In the genomic region with DNA sequence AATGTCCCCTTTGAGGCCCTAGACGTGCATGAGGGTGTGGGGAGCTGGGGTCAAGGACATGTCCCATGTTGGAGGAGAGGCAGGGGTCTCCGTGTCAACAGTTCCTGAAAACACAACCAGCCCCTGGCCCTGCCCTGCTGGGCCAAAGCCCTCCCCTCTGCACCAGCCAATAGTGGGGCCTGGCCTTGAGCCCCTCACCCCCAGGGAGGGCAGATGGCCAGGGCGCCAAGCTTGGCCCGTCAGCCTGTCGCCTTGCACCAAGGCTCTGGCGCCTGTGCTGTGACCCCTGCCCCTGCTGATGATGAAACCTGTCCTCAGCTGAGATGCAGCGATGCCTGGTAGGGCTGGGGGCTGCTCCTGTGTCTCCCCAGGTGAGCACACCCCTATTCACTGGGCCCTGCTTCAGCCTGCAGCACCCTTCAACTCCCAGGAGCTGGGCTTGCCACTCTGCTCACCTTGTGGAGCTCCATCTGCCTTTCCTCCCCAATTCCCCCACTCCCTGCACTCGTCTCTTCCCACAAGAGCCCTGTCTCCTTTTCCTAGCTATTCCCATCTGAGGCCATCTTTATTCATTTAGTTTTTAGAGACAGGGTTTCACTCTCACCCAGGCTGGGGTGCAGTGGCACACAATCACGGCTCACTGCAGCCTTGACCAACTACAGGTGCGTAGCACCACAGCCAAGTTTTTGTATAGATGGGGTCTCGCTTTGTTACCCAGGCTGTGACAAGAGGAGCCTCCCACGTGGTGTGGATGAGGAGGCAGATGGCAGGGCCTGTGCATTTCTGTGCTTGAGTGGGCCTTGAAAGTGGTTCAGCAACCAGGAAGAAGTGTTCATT, we compare ENCODE assay signal across 19 cellular contexts. TPM values are rescaled to one million over a fixed set of nuclear protein-coding genes. Genes with fewer than 3 reads are reported as not detected.
DNase-seq lines count a peak whose midpoint lies in the region; ATAC-seq, FAIRE-seq and TF ChIP-seq lines count a peak whose summit lies in the region.
"Had no signal": no experiment of that assay in that cellular context is flagged by ENCODE, and none has a peak within 500 bp of the region (broad histone marks: within the 10 kb centered on the region; RNA-seq: fewer than 3 reads in every experiment).

No MANE protein-coding gene starts in this region.

- no peak overlapping the region for H3K56ac ChIP-seq in H1 (replicated peaks; ENCODE audit: insufficient read length, low read depth, low read length)

- H3K27ac ChIP-seq in H1 (ENCODE audit: low read depth, low read length) (no peak overlapping the region), neural progenitor cell (no peak overlapping the region), colonic mucosa (no peak overlapping the region)
- H3K27ac ChIP-seq: gastroesophageal sphincter, prostate gland, SK-N-MC, upper lobe of left lung had no signal

- peaks cover 2% of the 10 kb centered on the region for H3K4me1 Mint-ChIP-seq in neural progenitor cell
- peaks cover 3 to 7% of the 10 kb centered on the region in 2 donors for H3K4me1 Mint-ChIP-seq in effector memory CD8-positive, alpha-beta T cell (ENCODE audit: low read depth in 2 of 2)

- H3K4me2 ChIP-seq in H1 (ENCODE audit: insufficient read depth in 1 of 2, low read depth in 2 of 2, low read length in 2 of 2) (no peak overlapping the region), neural progenitor cell (no peak overlapping the region)

- no peak overlapping the region for H2AK5ac ChIP-seq in H1 (ENCODE audit: low read depth, low read length)

- no peak overlapping the region for H2BK120ac ChIP-seq in H1 (replicated peaks; ENCODE audit: low read depth, low read length)

- no peak overlapping the region for H3K4me3 ChIP-seq in H7 (ENCODE audit: insufficient read depth, low read depth, low read length)
- H3K4me3 ChIP-seq in H1 (ENCODE audit: extremely low read depth in 1 of 4, insufficient read depth in 2 of 4, low read depth in 3 of 4, low read length in 4 of 4): no peak overlapping the region
- H3K4me3 ChIP-seq in neural progenitor cell: no peak overlapping the region
- no peak overlapping the region for H3K4me3 ChIP-seq in colonic mucosa
- H3K4me3 ChIP-seq: gastroesophageal sphincter, prostate gland, SK-N-MC, upper lobe of left lung had no signal

- no peak overlapping the region for H2BK20ac ChIP-seq in H1 (ENCODE audit: low read length)

- intact Hi-C loops in colonic mucosa (cut with DNase I): loop anchor here (10.0 kb wide), 1 partner anchor 215 kb away; the partner anchor contains the start of gene KRTDAP

- no peak overlapping the region for H2AFZ ChIP-seq in H1 (ENCODE audit: low read length)
- H2AFZ ChIP-seq in neural progenitor cell (replicated peaks): no peak overlapping the region

- no peak overlapping the region for H2BK12ac ChIP-seq in H1 (ENCODE audit: low read depth, low read length)

- H3K27ac Mint-ChIP-seq in neural progenitor cell: peak overlapping the region; percentile 60
- H3K27ac Mint-ChIP-seq in effector memory CD8-positive, alpha-beta T cell: no peak overlapping the region

- no peaks in the 10 kb centered on the region for H3K79me1 ChIP-seq in H1 (ENCODE audit: low read depth, low read length)

- H3K23me2 ChIP-seq in H1 (ENCODE audit: low read depth, low read length): no peaks in the 10 kb centered on the region

- H2BK5ac ChIP-seq in H1 (ENCODE audit: low read depth, low read length): no peak overlapping the region

- DNase-seq in DMS 273 treated with DMSO at 0.1 percent for 48 hours (lab: John Stamatoyannopoulos, UW) (peak; percentile 13), H7 (peak; percentile 54), H1 (ENCODE audit: low read depth in 1 of 2, low spot score in 2 of 2) (no peak), neural progenitor cell (ENCODE audit: low spot score) (no peak), NCI-H2196 treated with DMSO at 0.1 percent for 48 hours (lab: John Stamatoyannopoulos, UW; ENCODE audit: unreplicated experiment) (no peak), colonic mucosa (no peak)
- DNase-seq in effector memory CD8-positive, alpha-beta T cell: no peak
- DNase-seq: activated gamma-delta T cell, KG1, NCI-H1105 treated with DMSO at 0.1 percent for 48 hours, NCI-H510A had no signal

- peaks cover 16% of the 10 kb centered on the region for H3K36me3 Mint-ChIP-seq in neural progenitor cell
- H3K36me3 Mint-ChIP-seq in effector memory CD8-positive, alpha-beta T cell (ENCODE audit: insufficient read depth): peaks cover 40% of the 10 kb centered on the region

- H3K9me3 ChIP-seq in H1 (ENCODE audit: insufficient read depth in 2 of 2, low read depth in 1 of 2, low read length in 1 of 2) (no peaks in the 10 kb centered on the region), neural progenitor cell (ENCODE audit: low read depth) (no peaks in the 10 kb centered on the region), colonic mucosa (no peaks in the 10 kb centered on the region)
- H3K9me3 ChIP-seq: gastroesophageal sphincter, prostate gland, upper lobe of left lung had no signal

- no peak overlapping the region for H4K5ac ChIP-seq in H1 (ENCODE audit: insufficient read length, low read depth, low read length)

- TF ChIP-seq CTCF in H1 (IDR thresholded peaks at IDR 0.05; ENCODE audit: control extremely low read depth in 1 of 3, insufficient read depth in 1 of 3, low read depth in 1 of 3, low read length in 3 of 3) (no peak), neural progenitor cell (IDR thresholded peaks at IDR 0.05) (no peak), colonic mucosa (IDR thresholded peaks at IDR 0.05) (no peak)

- H3K4me3 Mint-ChIP-seq in neural progenitor cell: no peak overlapping the region
- no peak overlapping the region for H3K4me3 Mint-ChIP-seq in effector memory CD8-positive, alpha-beta T cell

- no peak overlapping the region for H3K14ac ChIP-seq in H1 (ENCODE audit: insufficient read length)

- TF ChIP-seq RAD21 in H1 (IDR thresholded peaks at IDR 0.05 in 1 of 2, conservative IDR thresholded peaks at IDR 0.05 in 1 of 2; ENCODE audit: low read depth in 2 of 2, low read length in 2 of 2): no peak

- H3K79me2 ChIP-seq in H1 (ENCODE audit: control insufficient read depth in 1 of 2, insufficient read depth in 2 of 2, low read length in 2 of 2) (no peaks in the 10 kb centered on the region), neural progenitor cell (ENCODE audit: low read depth) (no peaks in the 10 kb centered on the region)

- no peak overlapping the region for H3K23ac ChIP-seq in H1 (ENCODE audit: insufficient read length)

- H3K9ac ChIP-seq in H1 (replicated peaks in 1 of 4; ENCODE audit: extremely low read depth in 1 of 4, low read depth in 3 of 4, low read length in 3 of 4) (no peak overlapping the region), neural progenitor cell (no peak overlapping the region), colonic mucosa (ENCODE audit: low read depth in 2 of 2, low read length in 2 of 2) (no peak overlapping the region)

- TF ChIP-seq EP300 in H1 (IDR thresholded peaks at IDR 0.05; ENCODE audit: borderline replicate concordance in 1 of 2, low read depth in 2 of 2, low read length in 2 of 2): no peak

- no peak for ATAC-seq in GM21786 (IDR thresholded peaks at IDR 0.05; ENCODE audit: unreplicated experiment)
- ATAC-seq in effector memory CD8-positive, alpha-beta T cell (replicated peaks): no peak
- ATAC-seq: gastroesophageal sphincter had no signal

- H3K18ac ChIP-seq in H1 (ENCODE audit: extremely low read depth, low read length): no peak overlapping the region

- no peak overlapping the region for H3K4ac ChIP-seq in H1 (replicated peaks; ENCODE audit: insufficient read length, low read depth, low read length)

- TF ChIP-seq POLR2A in H1 (IDR thresholded peaks at IDR 0.05; ENCODE audit: control extremely low read depth in 1 of 2, low read depth in 2 of 2, low read length in 2 of 2): no peak

- peak overlapping the region; percentile 57 for H4K8ac ChIP-seq in H1 (ENCODE audit: extremely low read depth, insufficient read depth, low read length)

- FAIRE-seq in H1 (lab: Jason Lieb, UNC): no peak
- FAIRE-seq: endometrium, G401.6 had no signal

- H3K27me3 ChIP-seq in H7 (ENCODE audit: control insufficient read depth, insufficient read depth, low read length): 0 out of 2 replicates have a peak, but pooled peaks cover 3% of the 10 kb centered on the region
- H3K27me3 ChIP-seq in H1 (replicated peaks in 1 of 4; ENCODE audit: control insufficient read depth in 3 of 4, extremely low read depth in 1 of 4, insufficient read depth in 3 of 4, low read length in 3 of 4): no peaks in the 10 kb centered on the region
- H3K27me3 ChIP-seq in neural progenitor cell: no peaks in the 10 kb centered on the region
- no peaks in the 10 kb centered on the region for H3K27me3 ChIP-seq in colonic mucosa
- H3K27me3 ChIP-seq: upper lobe of left lung had no signal

- no peaks in the 10 kb centered on the region for H3F3A ChIP-seq in neural progenitor cell (ENCODE audit: low read depth)

- H3K27me3 Mint-ChIP-seq in neural progenitor cell (ENCODE audit: insufficient read depth, low read depth): peaks cover 14% of the 10 kb centered on the region
- H3K27me3 Mint-ChIP-seq in effector memory CD8-positive, alpha-beta T cell: peaks cover 19 to 34% of the 10 kb centered on the region in 2 donors

- H4K20me1 ChIP-seq in H1 (replicated peaks in 1 of 2; ENCODE audit: control insufficient read depth in 1 of 2, insufficient read depth in 2 of 2, low read length in 2 of 2): peaks cover 0 to 4% of the 10 kb centered on the region in 2 experiments
- H4K20me1 ChIP-seq in neural progenitor cell (ENCODE audit: low read depth): no peaks in the 10 kb centered on the region

- POLR2A ChIA-PET in H1 (lab: Charles Lee; ENCODE audit: partially characterized antibody): interaction anchor here (0.8 to 5.5 kb wide), 12 partner anchors 7 to 268 kb away, joined by 3 to 28 read pairs (median 6); partner anchors contain the start of genes MAG and USF2

- CTCF ChIA-PET in H1 (lab: Charles Lee; ENCODE audit: partially characterized antibody): interaction anchor here (0.6 to 1.3 kb wide), 4 partner anchors 11 to 279 kb away, joined by 3 to 4 read pairs (median 3); no protein-coding TSS in a partner anchor

- no peak overlapping the region for H2BK15ac ChIP-seq in H1 (ENCODE audit: low read length)

- no peak overlapping the region for H4K91ac ChIP-seq in H1 (replicated peaks; ENCODE audit: insufficient read length, low read length)

- H3K4me1 ChIP-seq in H1 (replicated peaks in 1 of 4; ENCODE audit: control insufficient read depth in 3 of 4, insufficient read depth in 4 of 4, low read length in 3 of 4) (peaks cover 0 to 7% (median 5%) of the 10 kb centered on the region in 4 experiments; a peak in 5 of 7 replicates), neural progenitor cell (no peaks in the 10 kb centered on the region), colonic mucosa (no peaks in the 10 kb centered on the region)
- H3K4me1 ChIP-seq: prostate gland had no signal

- no peaks in the 10 kb centered on the region for H3K9me3 Mint-ChIP-seq in neural progenitor cell
- H3K9me3 Mint-ChIP-seq in effector memory CD8-positive, alpha-beta T cell: no peaks in the 10 kb centered on the region

- H3K36me3 ChIP-seq in H7 (replicated peaks; ENCODE audit: control insufficient read depth, insufficient read depth, low read length): peaks cover 1% of the 10 kb centered on the region; the same call in 1 of the 2 replicates
- peaks cover 5 to 8% (median 5%) of the 10 kb centered on the region in 4 experiments; a peak in 6 of 8 replicates for H3K36me3 ChIP-seq in H1 (ENCODE audit: control insufficient read depth in 2 of 4, insufficient read depth in 4 of 4, low read length in 3 of 4)
- H3K36me3 ChIP-seq in neural progenitor cell: no peaks in the 10 kb centered on the region
- peaks cover 9% of the 10 kb centered on the region for H3K36me3 ChIP-seq in colonic mucosa

- WGBS in H1 (ENCODE audit: extremely low coverage in 1 of 2, insufficient coverage in 1 of 2, insufficient read length in 1 of 2, insufficient replicate concordance in 2 of 2, low coverage in 1 of 2, low lambda C conversion rate in 2 of 2, missing lambda C conversion rate in 1 of 2), 2 experiments: 86% methylated on average over 12 of the region's 12 CpGs; no CpG with 5 or more reads in 1 of the 2 experiments

RNA-seq across cellular contexts. Expression of gene HAMP, which starts 2.1 kb away (rescaled TPM):
- total RNA-seq in H7 (2014; rRNA removed; shearing (Covaris generic)): not detected in 2 replicates
- total RNA-seq in H1 (2021; fragmentation: NEBNext Ultra II Directional; extraction: Animal tissue kit (Norgen Biotek cat#: 25700)): not detected in 2 replicates
- polyA plus RNA-seq in H1 (2011; rRNA removed): 0.06 and 0.08 TPM in 2 replicates
- polyA plus RNA-seq in H1 (2011; cell fraction: cytosol; rRNA removed): not detected
- not detected for polyA plus RNA-seq in H1 (2011; cell fraction: nucleus; rRNA removed)
- 0.20 TPM in 1 of 4 replicates, not detected in the others for polyA plus RNA-seq in H1 (2012, experiment 1 of 2)
- polyA plus RNA-seq in H1 (2012, experiment 2 of 2): not detected
- 0.12 TPM for polyA plus RNA-seq in H1 (2013, experiment 1 of 2)
- 0.07 TPM for polyA plus RNA-seq in H1 (2013, experiment 2 of 2)
- polyA minus RNA-seq in H1 (2011; rRNA and poly(A)+ RNA removed): not detected in 2 replicates
- polyA minus RNA-seq in H1 (2011; cell fraction: cytosol; rRNA and poly(A)+ RNA removed): not detected
- not detected for polyA minus RNA-seq in H1 (2011; cell fraction: nucleus; rRNA and poly(A)+ RNA removed)
- total RNA-seq in neural progenitor cell (ENCODE audit: low replicate concordance) (0.30 TPM in 1 of 2 replicates, not detected in the other), colonic mucosa (not detected)
- total RNA-seq: gastroesophageal sphincter had no signal
- polyA plus RNA-seq: CD14-positive monocyte had no signal

RNA-seq across cellular contexts. Expression of gene USF2, which starts 11.4 kb away (rescaled TPM):
- total RNA-seq in H7 (2014; rRNA removed; shearing (Covaris generic)): 79.3 and 91.7 TPM in 2 replicates
- total RNA-seq in H1 (2021; fragmentation: NEBNext Ultra II Directional; extraction: Animal tissue kit (Norgen Biotek cat#: 25700)): 109 and 113 TPM in 2 replicates
- polyA plus RNA-seq in H1 (2011; rRNA removed): 74.1 and 119 TPM in 2 replicates
- polyA plus RNA-seq in H1 (2011; cell fraction: cytosol; rRNA removed): 142 TPM
- polyA plus RNA-seq in H1 (2011; cell fraction: nucleus; rRNA removed): 268 TPM
- polyA plus RNA-seq in H1 (2012, experiment 1 of 2): 112 to 133 TPM (median 125 TPM) in 4 replicates
- 90.5 TPM for polyA plus RNA-seq in H1 (2012, experiment 2 of 2)
- 70.6 TPM for polyA plus RNA-seq in H1 (2013, experiment 1 of 2)
- polyA plus RNA-seq in H1 (2013, experiment 2 of 2): 72.7 TPM
- polyA minus RNA-seq in H1 (2011; rRNA and poly(A)+ RNA removed): 29.0 and 60.8 TPM in 2 replicates
- polyA minus RNA-seq in H1 (2011; cell fraction: cytosol; rRNA and poly(A)+ RNA removed): 79.1 TPM
- 82.7 TPM for polyA minus RNA-seq in H1 (2011; cell fraction: nucleus; rRNA and poly(A)+ RNA removed)
- 46.8 and 88.7 TPM in 2 replicates for total RNA-seq in neural progenitor cell (ENCODE audit: low replicate concordance)
- total RNA-seq in colonic mucosa: 100 to 1,000 TPM in 1 of 2 donors, 10 to 100 TPM in 1; 86.5 to 108 TPM

RNA-seq across cellular contexts. Expression of gene MAG, which starts 11.8 kb away (rescaled TPM):
- 0.10 TPM in 1 of 2 replicates, not detected in the other for total RNA-seq in H7 (2014; rRNA removed; shearing (Covaris generic))
- 0.46 and 1.3 TPM in 2 replicates for total RNA-seq in H1 (2021; fragmentation: NEBNext Ultra II Directional; extraction: Animal tissue kit (Norgen Biotek cat#: 25700))
- 0.20 and 0.72 TPM in 2 replicates for polyA plus RNA-seq in H1 (2011; rRNA removed)
- 0.41 TPM for polyA plus RNA-seq in H1 (2011; cell fraction: cytosol; rRNA removed)
- 1.7 TPM for polyA plus RNA-seq in H1 (2011; cell fraction: nucleus; rRNA removed)
- polyA plus RNA-seq in H1 (2012, experiment 1 of 2): 0.22 to 0.74 TPM (median 0.54 TPM) in 4 replicates
- 0.28 TPM for polyA plus RNA-seq in H1 (2012, experiment 2 of 2)
- polyA plus RNA-seq in H1 (2013, experiment 1 of 2): 1.4 TPM
- polyA plus RNA-seq in H1 (2013, experiment 2 of 2): 1.3 TPM
- polyA minus RNA-seq in H1 (2011; rRNA and poly(A)+ RNA removed): 0.25 and 0.90 TPM in 2 replicates
- not detected for polyA minus RNA-seq in H1 (2011; cell fraction: cytosol; rRNA and poly(A)+ RNA removed)
- polyA minus RNA-seq in H1 (2011; cell fraction: nucleus; rRNA and poly(A)+ RNA removed): not detected
- total RNA-seq in neural progenitor cell (ENCODE audit: low replicate concordance): not detected in 2 replicates
- total RNA-seq in colonic mucosa: not detected
- polyA plus RNA-seq: CD14-positive monocyte had no signal

RNA-seq across cellular contexts. Expression of gene LSR, which starts 31.4 kb away (rescaled TPM):
- 128 and 134 TPM in 2 replicates for total RNA-seq in H7 (2014; rRNA removed; shearing (Covaris generic))
- total RNA-seq in H1 (2021; fragmentation: NEBNext Ultra II Directional; extraction: Animal tissue kit (Norgen Biotek cat#: 25700)): 159 and 166 TPM in 2 replicates
- polyA plus RNA-seq in H1 (2011; rRNA removed): 186 and 296 TPM in 2 replicates
- polyA plus RNA-seq in H1 (2011; cell fraction: cytosol; rRNA removed): 106 TPM
- 204 TPM for polyA plus RNA-seq in H1 (2011; cell fraction: nucleus; rRNA removed)
- 145 to 238 TPM (median 230 TPM) in 4 replicates for polyA plus RNA-seq in H1 (2012, experiment 1 of 2)
- polyA plus RNA-seq in H1 (2012, experiment 2 of 2): 175 TPM
- polyA plus RNA-seq in H1 (2013, experiment 1 of 2): 208 TPM
- 218 TPM for polyA plus RNA-seq in H1 (2013, experiment 2 of 2)
- polyA minus RNA-seq in H1 (2011; rRNA and poly(A)+ RNA removed): 87.1 and 93.1 TPM in 2 replicates
- 222 TPM for polyA minus RNA-seq in H1 (2011; cell fraction: cytosol; rRNA and poly(A)+ RNA removed)
- polyA minus RNA-seq in H1 (2011; cell fraction: nucleus; rRNA and poly(A)+ RNA removed): 191 TPM
- total RNA-seq in neural progenitor cell (ENCODE audit: low replicate concordance) (27.1 and 78.4 TPM in 2 replicates), colonic mucosa (100 to 1,000 TPM; 252 TPM)

RNA-seq across cellular contexts. Expression of gene CD22, which starts 48.8 kb away (rescaled TPM):
- 0.44 TPM in 1 of 2 replicates, not detected in the other for total RNA-seq in H7 (2014; rRNA removed; shearing (Covaris generic))
- total RNA-seq in H1 (2021; fragmentation: NEBNext Ultra II Directional; extraction: Animal tissue kit (Norgen Biotek cat#: 25700)): 0.54 and 0.60 TPM in 2 replicates
- polyA plus RNA-seq in H1 (2011; rRNA removed): 0.06 and 0.42 TPM in 2 replicates
- polyA plus RNA-seq in H1 (2011; cell fraction: cytosol; rRNA removed): 0.30 TPM
- polyA plus RNA-seq in H1 (2011; cell fraction: nucleus; rRNA removed): 0.51 TPM
- 0.13 to 0.33 TPM (median 0.18 TPM) in 3 of 4 replicates, not detected in the other for polyA plus RNA-seq in H1 (2012, experiment 1 of 2)
- not detected for polyA plus RNA-seq in H1 (2012, experiment 2 of 2)
- polyA plus RNA-seq in H1 (2013, experiment 1 of 2): 0.53 TPM
- polyA plus RNA-seq in H1 (2013, experiment 2 of 2): 0.24 TPM
- polyA minus RNA-seq in H1 (2011; rRNA and poly(A)+ RNA removed): 0.39 TPM in 1 of 2 replicates, not detected in the other
- not detected for polyA minus RNA-seq in H1 (2011; cell fraction: cytosol; rRNA and poly(A)+ RNA removed)
- not detected for polyA minus RNA-seq in H1 (2011; cell fraction: nucleus; rRNA and poly(A)+ RNA removed)
- 0.62 TPM in 1 of 2 replicates, not detected in the other for total RNA-seq in neural progenitor cell (ENCODE audit: low replicate concordance)
- 1 to 10 TPM; 1.6 to 3.0 TPM for total RNA-seq in colonic mucosa

Comparison
In these comparisons a context has a peak if more than half of its experiments do, and no peak if none do; other contexts are left out.
1. DNase-seq: peak in DMS 273 treated with DMSO at 0.1 percent for 48 hours (single experiment) and H7 (single experiment); none in H1 (0 of 2), neural progenitor cell (single experiment), NCI-H2196 treated with DMSO at 0.1 percent for 48 hours (single experiment), colonic mucosa (single experiment) and effector memory CD8-positive, alpha-beta T cell (0 of 3).